Comparison of ENCODE assay signal across 25 cellular contexts in genomic region chr4:165929662-165930061, GRCh38. TPM values are rescaled to one million over a fixed set of nuclear protein-coding genes. Genes with fewer than 3 reads are reported as not detected.
"Had no signal": no experiment of that assay in that cellular context is flagged by ENCODE, and none has a peak within 500 bp of the region (broad histone marks: within the 10 kb centered on the region; RNA-seq: fewer than 3 reads in every experiment).

No MANE protein-coding gene starts in this region.

- H3K4me3 ChIP-seq: coronary artery, dorsolateral prefrontal cortex, esophagus squamous epithelium, gastrocnemius medialis, heart right ventricle, left lung, lower lobe of right lung had no signal

- DNase-seq: dermis blood vessel endothelial cell; dorsolateral prefrontal cortex; effector CD4-positive, alpha-beta T cell; effector memory CD4-positive, alpha-beta T cell; erythroblast; esophagus squamous epithelium; foreskin fibroblast; foreskin melanocyte; gastrocnemius medialis; glutamatergic neuron; head of caudate nucleus; heart right ventricle; hippocampal formation; left cardiac atrium; left lung; left ventricle myocardium superior; lower lobe of right lung; mesenchymal stem cell; midbrain had no signal

- H3K36me3 ChIP-seq: esophagus squamous epithelium, gastrocnemius medialis, heart right ventricle, left lung, lower lobe of right lung had no signal

- H3K27ac ChIP-seq: coronary artery, dorsolateral prefrontal cortex, epithelial cell of prostate, esophagus squamous epithelium, gastrocnemius medialis, heart right ventricle, left lung, lower lobe of right lung had no signal

- H3K27me3 ChIP-seq: esophagus squamous epithelium, gastrocnemius medialis, heart right ventricle, left lung had no signal

- H3K9me3 ChIP-seq: esophagus squamous epithelium, gastrocnemius medialis, heart right ventricle, left lung, lower lobe of right lung had no signal

- H3K4me1 ChIP-seq: gastrocnemius medialis, heart right ventricle, left lung, lower lobe of right lung had no signal

- FAIRE-seq: colon, islet of Langerhans had no signal

- ATAC-seq: esophagus mucosa, gastrocnemius medialis, heart right ventricle, left cardiac atrium, left lung, left ventricle myocardium superior, lower lobe of right lung had no signal

RNA-seq across cellular contexts. Expression of gene TLL1, which starts 56.6 kb away (rescaled TPM):
- total RNA-seq: mononuclear cell had no signal
